In genomic region chr1:111176678-111177077, GRCh38 we compare ENCODE assay signal across 31 cellular contexts. TPM values are rescaled to one million over a fixed set of nuclear protein-coding genes. Genes with fewer than 3 reads are reported as not detected.
DNase-seq lines count a peak whose midpoint lies in the region; ATAC-seq and TF ChIP-seq lines count a peak whose summit lies in the region.
"Had no signal": no experiment of that assay in that cellular context is flagged by ENCODE, and none has a peak within 500 bp of the region (broad histone marks: within the 10 kb centered on the region; RNA-seq: fewer than 3 reads in every experiment).

No MANE protein-coding gene starts in this region.

- DNase-seq in kidney tubule cell (ENCODE audit: low spot score) (peak; percentile 6), HK-2 (ENCODE audit: unreplicated experiment) (no peak), heart left ventricle (no peak)
- DNase-seq: activated CD4-positive, alpha-beta T cell treated with anti-CD3 and anti-CD28 coated beads, Interleukin-2, amount 10 ng/mL, durations not matched to agents 7 days and 5 days; activated naive CD4-positive, alpha-beta T cell treated with anti-CD3 and anti-CD28 coated beads for 36 hours; activated T-cell treated with anti-CD3 and anti-CD28 coated beads, Interleukin-2, amount 50 U/mL, for 4 hours; BE2C; DMS153; effector CD8-positive, alpha-beta T cell; HCEC 1CT; KBM-7; MM.1S; NCI-H1417; NCI-H2081 treated with DMSO at 0.1 percent for 48 hours; NCI-H345; NCI-H748 treated with DMSO at 0.1 percent for 48 hours; SIG-M5; T-helper 9 cell; tibial artery had no signal

- no peaks in the 10 kb centered on the region for H3K27me3 ChIP-seq in heart left ventricle
- H3K27me3 ChIP-seq: BE2C, tibial artery had no signal

- no peaks in the 10 kb centered on the region for H3K9me3 ChIP-seq in heart left ventricle
- H3K9me3 ChIP-seq: BE2C, tibial artery had no signal

- ATAC-seq in GM18505 (IDR thresholded peaks at IDR 0.05; ENCODE audit: unreplicated experiment) (peak; percentile 55), GM21825 (IDR thresholded peaks at IDR 0.05; ENCODE audit: unreplicated experiment) (peak; percentile 59), HG03457 (IDR thresholded peaks at IDR 0.05; ENCODE audit: unreplicated experiment) (peak; percentile 55), GM19351 (IDR thresholded peaks at IDR 0.05; ENCODE audit: unreplicated experiment) (no peak), HG02870 (IDR thresholded peaks at IDR 0.05; ENCODE audit: unreplicated experiment) (no peak), heart left ventricle (no peak)
- ATAC-seq: activated T-cell treated with anti-CD3 and anti-CD28 coated beads, Interleukin-2, amount 50 U/mL, for 4 hours; natural killer cell treated with Interleukin-12 subunit alpha and Interleukin-12 subunit beta and Interleukin-15 and Interleukin-18, amount 100 ng/mL, for 72 hours had no signal

- H3K36me3 ChIP-seq in heart left ventricle, result peaks cover 0 to 88% (median 70%) of the 10 kb centered on the region in 9 donors

- 57 to 74% (median 64%) methylated on average over 1 of the region's 1 CpG for WGBS in heart left ventricle, 4 donors

- H3K27ac ChIP-seq in heart left ventricle, result no peak overlapping the region
- H3K27ac ChIP-seq: skin epidermis, tibial artery, VCaP had no signal

- no peak overlapping the region for H3K4me3 ChIP-seq in heart left ventricle
- H3K4me3 ChIP-seq: skin epidermis, tibial artery had no signal

- intact Hi-C loops in heart left ventricle (cut with DNase I), result no loop called here

- TF ChIP-seq CTCF in heart left ventricle (IDR thresholded peaks at IDR 0.05), result no peak

- no peak for TF ChIP-seq POLR2A in GM18505 (IDR thresholded peaks at IDR 0.05; ENCODE audit: borderline replicate concordance, extremely low read depth, insufficient read depth, insufficient read length)
- TF ChIP-seq POLR2A in heart left ventricle (IDR thresholded peaks at IDR 0.05), result no peak

- peaks cover 0 to 4% (median 0%) of the 10 kb centered on the region in 12 donors for H3K4me1 ChIP-seq in heart left ventricle
- H3K4me1 ChIP-seq: BE2C, tibial artery had no signal

RNA-seq across cellular contexts. Expression of gene DENND2D, which starts 23.8 kb away (rescaled TPM):
- total RNA-seq in heart left ventricle, result 10 to 100 TPM in 1 of 9 donors, 1 to 10 TPM in 7, under 1 TPM in 1; 0.96 to 23.9 (median 2.3) TPM
- 1 to 10 TPM in 1 of 2 donors, under 1 TPM in 1; 0.99 to 1.2 TPM for polyA plus RNA-seq in heart left ventricle
- total RNA-seq: A673, osteocyte had no signal

RNA-seq across cellular contexts. Expression of gene CEPT1, which starts 36.7 kb away (rescaled TPM):
- total RNA-seq in heart left ventricle, result 10 to 100 TPM in 6 of 9 donors, 1 to 10 TPM in 3; 7.4 to 26.9 (median 11.6) TPM
- 10 to 100 TPM in 1 of 2 donors, 1 to 10 TPM in 1; 7.7 to 11.6 TPM for polyA plus RNA-seq in heart left ventricle

RNA-seq across cellular contexts. Expression of gene DRAM2, which starts 36.8 kb away (rescaled TPM):
- total RNA-seq in heart left ventricle, result 10 to 100 TPM; 32.1 to 49.8 (median 36.6) TPM
- polyA plus RNA-seq in heart left ventricle, result 10 to 100 TPM; 27.1 to 37.7 TPM

RNA-seq across cellular contexts. Expression of gene CHI3L2, which starts 50.8 kb away (rescaled TPM):
- total RNA-seq in heart left ventricle, result 10 to 100 TPM in 1 of 9 donors, 1 to 10 TPM in 7, not detected in 1; 1.0 to 23.0 (median 2.1) TPM
- polyA plus RNA-seq in heart left ventricle, result 1 to 10 TPM; 1.8 to 5.0 TPM
- total RNA-seq: A673, bronchial epithelial cell, epithelial cell of proximal tubule, osteocyte had no signal

Comparison
In these comparisons a context has a peak if more than half of its experiments do, and no peak if none do; other contexts are left out.
1. ATAC-seq: peak in GM18505 (single experiment), GM21825 (single experiment) and HG03457 (single experiment); none in GM19351 (single experiment), HG02870 (single experiment) and heart left ventricle (0 of 4).